23 cellular contexts compared by ENCODE assay signal in the genomic region with DNA sequence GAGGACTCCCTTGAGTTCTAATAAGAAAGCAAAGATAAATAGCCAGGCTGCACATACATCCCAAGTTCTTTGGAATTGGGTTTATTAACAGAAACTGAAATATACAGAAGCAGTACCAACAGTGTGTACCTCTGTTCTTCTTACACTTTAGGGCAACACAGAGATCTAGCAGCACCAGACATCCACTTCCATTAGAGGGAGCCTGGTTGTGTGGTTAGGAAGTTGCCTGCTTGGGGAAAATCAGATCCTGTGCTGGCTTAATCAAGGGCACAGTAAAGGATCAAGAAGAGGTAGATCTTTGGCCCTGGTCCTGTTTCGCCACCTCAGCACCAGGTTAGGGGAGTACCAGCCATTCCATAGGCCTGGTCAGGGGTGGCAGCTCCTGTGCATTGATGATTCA.
DNase-seq lines count a peak whose midpoint lies in the region; TF ChIP-seq lines count a peak whose summit lies in the region.
"Had no signal": no experiment of that assay in that cellular context is flagged by ENCODE, and none has a peak within 500 bp of the region (broad histone marks: within the 10 kb centered on the region; RNA-seq: fewer than 3 reads in every experiment).

No MANE protein-coding gene starts in this region.

- H4K20me1 ChIP-seq in neural progenitor cell (ENCODE audit: low read depth) = no peaks in the 10 kb centered on the region

- H3K27ac ChIP-seq in neural progenitor cell = no peak overlapping the region
- H3K27ac ChIP-seq: body of pancreas, RWPE1 had no signal

- H3K9ac ChIP-seq in neural progenitor cell = no peak overlapping the region

- peaks cover 5% of the 10 kb centered on the region for H3K27me3 Mint-ChIP-seq in neural progenitor cell (ENCODE audit: insufficient read depth, low read depth)
- H3K27me3 Mint-ChIP-seq in Calu3 (ENCODE audit: unreplicated experiment) = no peaks in the 10 kb centered on the region
- H3K27me3 Mint-ChIP-seq: activated T-cell treated with anti-CD3 and anti-CD28 coated beads, Interleukin-2, amount 50 U/mL, for 24 hours; CD4-positive, alpha-beta memory T cell; dendritic cell treated with granulocyte-macrophage colony-stimulating factor and Interleukin-4, amounts not matched to agents 40 ng/mL and 50 ng/mL, for 4 days had no signal

- H3K4me1 Mint-ChIP-seq in neural progenitor cell (no peaks in the 10 kb centered on the region), Calu3 (ENCODE audit: low read depth, unreplicated experiment) (no peaks in the 10 kb centered on the region)
- H3K4me1 Mint-ChIP-seq: CD4-positive, alpha-beta memory T cell had no signal

- intact Hi-C loops in Calu3 (cut with micrococcal nuclease; ENCODE audit: unreplicated experiment) = no loop called here

- H2AFZ ChIP-seq in neural progenitor cell (replicated peaks) = peak overlapping the region; percentile 72

- no peaks in the 10 kb centered on the region for H3K4me1 ChIP-seq in neural progenitor cell
- H3K4me1 ChIP-seq: body of pancreas had no signal

- H3K4me3 ChIP-seq in fibroblast of mammary gland (ENCODE audit: control insufficient read depth, low read depth, low read length) (no peak overlapping the region), neural progenitor cell (no peak overlapping the region)
- H3K4me3 ChIP-seq: body of pancreas had no signal

- TF ChIP-seq CTCF in fibroblast of mammary gland (conservative IDR thresholded peaks at IDR 0.05; ENCODE audit: control insufficient read depth, insufficient read depth, low read depth, low read length) (peak; percentile 18), neural progenitor cell (IDR thresholded peaks at IDR 0.05) (peak; percentile 40), Calu3 (IDR thresholded peaks at IDR 0.05; ENCODE audit: unreplicated experiment) (no peak)

- H3K36me3 Mint-ChIP-seq in neural progenitor cell = no peaks in the 10 kb centered on the region
- H3K36me3 Mint-ChIP-seq in Calu3 (ENCODE audit: insufficient read depth, unreplicated experiment) = no peaks in the 10 kb centered on the region
- H3K36me3 Mint-ChIP-seq: CD4-positive, alpha-beta memory T cell; type B pancreatic cell had no signal

- BruUV-seq in Calu3 (replicated peaks; lab: Mats Ljungman, UMichigan) = no TSS peak

- H3K36me3 ChIP-seq in neural progenitor cell = no peaks in the 10 kb centered on the region

- no peaks in the 10 kb centered on the region for H3K27me3 ChIP-seq in neural progenitor cell
- H3K27me3 ChIP-seq: body of pancreas had no signal

- no peaks in the 10 kb centered on the region for H3K9me3 ChIP-seq in neural progenitor cell (ENCODE audit: low read depth)
- H3K9me3 ChIP-seq: body of pancreas had no signal

- no peaks in the 10 kb centered on the region for H3F3A ChIP-seq in neural progenitor cell (ENCODE audit: low read depth)

- no peak overlapping the region for H3K27ac Mint-ChIP-seq in neural progenitor cell
- no peak overlapping the region for H3K27ac Mint-ChIP-seq in Calu3 (ENCODE audit: unreplicated experiment)
- H3K27ac Mint-ChIP-seq: activated naive CD4-positive, alpha-beta T cell treated with anti-CD3 and anti-CD28 coated beads, Interleukin-2, amount 50 U/mL, for 72 hours; activated T-cell treated with anti-CD3 and anti-CD28 coated beads, Interleukin-2, amount 50 U/mL, for 24 hours; CD4-positive, alpha-beta memory T cell; dendritic cell treated with granulocyte-macrophage colony-stimulating factor and Interleukin-4, amounts not matched to agents 40 ng/mL and 50 ng/mL, for 4 days; type B pancreatic cell had no signal

- H3K9me3 Mint-ChIP-seq in neural progenitor cell = peaks cover 6% of the 10 kb centered on the region
- peaks cover 2% of the 10 kb centered on the region for H3K9me3 Mint-ChIP-seq in Calu3 (ENCODE audit: low read depth, unreplicated experiment)
- H3K9me3 Mint-ChIP-seq: type B pancreatic cell had no signal

- no peaks in the 10 kb centered on the region for H3K79me2 ChIP-seq in neural progenitor cell (ENCODE audit: low read depth)

- DNase-seq in NCI-H1417 (lab: John Stamatoyannopoulos, UW) = peak in 2 of 3 experiments; percentile 8 to 36
- no peak for DNase-seq in NCI-H1417 treated with DMSO at 0.1 percent for 48 hours (lab: John Stamatoyannopoulos, UW)
- peak; percentile 1 for DNase-seq in M059J (ENCODE audit: low read depth)
- peak; percentile 10 for DNase-seq in fibroblast of mammary gland (ENCODE audit: low read depth)
- peak; percentile 28 for DNase-seq in neural progenitor cell (ENCODE audit: low spot score)
- DNase-seq in Calu3 = no peak
- DNase-seq in NCI-H2196 (lab: John Stamatoyannopoulos, UW; ENCODE audit: unreplicated experiment) = no peak
- DNase-seq in activated gamma-delta T cell (lab: John Stamatoyannopoulos, UW) = no peak
- DNase-seq: activated CD4-positive, alpha-beta T cell treated with anti-CD3 and anti-CD28 coated beads, Interleukin-2, amount 50 U/mL, for 48 hours; activated T-cell treated with anti-CD3 and anti-CD28 coated beads, Interleukin-2, amount 50 U/mL, for 24 hours; body of pancreas; CD4-positive, alpha-beta memory T cell; EL; erythroblast; head of caudate nucleus; kidney; midbrain; NCI-H1694; stimulated activated naive CD8-positive, alpha-beta T cell treated with anti-CD3 and anti-CD28 coated beads, Interleukin-15, Interleukin-2, amounts not matched to agents 100 U/mL and 50 U/mL, for 24 hours had no signal

- CTCF ChIA-PET in Calu3 (lab: Charles Lee) = no interaction called here

- no peak overlapping the region for H3K4me2 ChIP-seq in neural progenitor cell

- H3K4me3 Mint-ChIP-seq in neural progenitor cell = no peak overlapping the region
- no peak overlapping the region for H3K4me3 Mint-ChIP-seq in Calu3 (ENCODE audit: low read depth, unreplicated experiment)
- H3K4me3 Mint-ChIP-seq: activated T-cell treated with anti-CD3 and anti-CD28 coated beads, Interleukin-2, amount 50 U/mL, for 24 hours; CD4-positive, alpha-beta memory T cell; dendritic cell treated with granulocyte-macrophage colony-stimulating factor and Interleukin-4, amounts not matched to agents 40 ng/mL and 50 ng/mL, for 4 days; type B pancreatic cell had no signal

Comparison
In these comparisons a context has a peak if more than half of its experiments do, and no peak if none do; other contexts are left out.
1. DNase-seq: peak in NCI-H1417 (2 of 3), M059J (single experiment), fibroblast of mammary gland (single experiment) and neural progenitor cell (single experiment); none in NCI-H1417 treated with DMSO at 0.1 percent for 48 hours (single experiment), Calu3 (single experiment), NCI-H2196 (single experiment) and activated gamma-delta T cell (single experiment).